ENCODE assay signal across 8 cellular contexts in genomic region chr1:144412491-144413403, GRCh38. TPM values are rescaled to one million over a fixed set of nuclear protein-coding genes. Genes with fewer than 3 reads are reported as not detected.
DNase-seq lines count a peak whose midpoint lies in the region; TF ChIP-seq lines count a peak whose summit lies in the region.
"Not testable (repeated sequence)": the region's sequence is repeated elsewhere in the genome, so short reads cannot be mapped to it uniquely, and the experiment has no call there.

No MANE protein-coding gene starts in this region.

- CTCF ChIA-PET in HEK293 (lab: Yijun Ruan, JAX), result not testable (repeated sequence)

- H3F3A ChIP-seq in neural progenitor cell (ENCODE audit: low read depth), result not testable (repeated sequence)

- not testable (repeated sequence) for H3K36me3 ChIP-seq in GM06990 (ENCODE audit: control insufficient read depth, insufficient read depth, low read length); HEK293 (ENCODE audit: control insufficient read depth in 2 of 2, insufficient read depth in 1 of 2, low read length in 2 of 2); SJSA1; neural progenitor cell

- not testable (repeated sequence) for H3K27me3 ChIP-seq in GM06990 (replicated peaks; ENCODE audit: control insufficient read depth, insufficient read depth, low read length); SJSA1 (replicated peaks); neural progenitor cell

- H3K27me3 Mint-ChIP-seq in neural progenitor cell (ENCODE audit: insufficient read depth, low read depth), result not testable (repeated sequence)

- peak overlapping the region; percentile 40 for H3K4me3 ChIP-seq in GM06990 (replicated peaks; ENCODE audit: low read depth, low read length)
- H3K4me3 ChIP-seq in HEK293 (ENCODE audit: low read depth, low read length), result peak overlapping the region; percentile 35
- H3K4me3 ChIP-seq in SJSA1, result peak overlapping the region; percentile 25
- peak overlapping the region; percentile 68 for H3K4me3 ChIP-seq in neural progenitor cell

- H3K9me3 ChIP-seq in HEK293 (ENCODE audit: control insufficient read depth, insufficient read depth, low read depth, low read length); SJSA1 (replicated peaks); neural progenitor cell (ENCODE audit: low read depth): not testable (repeated sequence)

- peak overlapping the region; percentile 100 for H3K27ac Mint-ChIP-seq in neural progenitor cell

- not testable (repeated sequence) for H4K20me1 ChIP-seq in neural progenitor cell (ENCODE audit: low read depth)

- not testable (repeated sequence) for H3K4me1 ChIP-seq in HEK293 (ENCODE audit: control insufficient read depth, insufficient read depth, low read length); SJSA1 (replicated peaks); neural progenitor cell

- peak overlapping the region; percentile 97 for H3K4me3 Mint-ChIP-seq in neural progenitor cell

- not testable (repeated sequence) for H3K4me1 Mint-ChIP-seq in neural progenitor cell

- not testable (repeated sequence) for H2AFZ ChIP-seq in neural progenitor cell (replicated peaks)

- H3K4me2 ChIP-seq in neural progenitor cell, result peak overlapping the region; percentile 87

- DNase-seq in GM06990 (ENCODE audit: extremely low read depth, insufficient read length) (peak; percentile 83), MV-4-11 (lab: John Stamatoyannopoulos, UW) (peak; percentile 98), SJSA1 (ENCODE audit: low read depth in 1 of 2, low spot score in 2 of 2) (peak; percentile 96 to 97), germinal center (ENCODE audit: low spot score) (peak; percentile 78), neural progenitor cell (ENCODE audit: low spot score) (peak; percentile 91)
- peak; percentile 86 for DNase-seq in activated naive CD4-positive, alpha-beta T cell treated with anti-CD3 and anti-CD28 coated beads, Interleukin-2, amount 50 U/mL, for 16 hours
- peak; percentile 89 for DNase-seq in stimulated activated naive CD4-positive, alpha-beta T cell treated with Interleukin-2 at 50 U/mL for 16 hours (lab: John Stamatoyannopoulos, UW)

- not testable (repeated sequence) for H3K79me2 ChIP-seq in neural progenitor cell (ENCODE audit: low read depth)

- TF ChIP-seq CTCF in GM06990 (IDR thresholded peaks at IDR 0.05; ENCODE audit: insufficient read depth, low read length, poor library complexity, severe bottlenecking); HEK293 (tag by site-specific recombination; IDR thresholded peaks at IDR 0.05); neural progenitor cell (IDR thresholded peaks at IDR 0.05): not testable (repeated sequence)

- peak overlapping the region; percentile 58 for H3K9ac ChIP-seq in neural progenitor cell

- not testable (repeated sequence) for H3K36me3 Mint-ChIP-seq in neural progenitor cell

- H3K9me3 Mint-ChIP-seq in neural progenitor cell, result not testable (repeated sequence)

- H3K27ac ChIP-seq in HEK293 (ENCODE audit: extremely low read depth, low read depth, low read length) (peak overlapping the region; percentile 84), SJSA1 (peak overlapping the region; percentile 82), neural progenitor cell (peak overlapping the region; percentile 80)

- POLR2A ChIA-PET in HEK293 (lab: Yijun Ruan, JAX), result interaction anchor here (0.6 to 1.3 kb wide), 5 partner anchors 133 to 1637 kb away, joined by 3 to 12 read pairs (median 4); no protein-coding TSS in a partner anchor

TF ChIP-seq in HEK293, 187 proteins besides CTCF, POLR2A, EP300 and RAD21 (continues in another document):
- TF ChIP-seq KLF9 (tag by site-specific recombination; IDR thresholded peaks at IDR 0.05; ENCODE audit: low read depth) (peak; percentile 19; the same call in 1 of the 2 replicates), ZXDB (tag by site-specific recombination; IDR thresholded peaks at IDR 0.05) (peak; percentile 92), KLF8 (tag by site-specific recombination; IDR thresholded peaks at IDR 0.05) (peak; percentile 87), ZNF449 (tag by site-specific recombination; IDR thresholded peaks at IDR 0.05) (peak; percentile 48; the same call in 1 of the 2 replicates), GLIS1 (tag by site-specific recombination; IDR thresholded peaks at IDR 0.05) (peak; percentile 53), PATZ1 (tag by site-specific recombination; IDR thresholded peaks at IDR 0.05) (peak; percentile 85), ZNF692 (tag by site-specific recombination; IDR thresholded peaks at IDR 0.05) (peak; percentile 63), MZF1 (tag by site-specific recombination; IDR thresholded peaks at IDR 0.05; ENCODE audit: borderline replicate concordance) (peak; percentile 93), ZFP3 (tag by site-specific recombination; IDR thresholded peaks at IDR 0.05; ENCODE audit: low read depth) (peak; percentile 66), ZNF558 (tag by site-specific recombination; IDR thresholded peaks at IDR 0.05) (peak; percentile 55), ZBTB17 (tag by site-specific recombination; IDR thresholded peaks at IDR 0.05) (peak; percentile 66), TSHZ1 (tag by site-specific recombination; IDR thresholded peaks at IDR 0.05; ENCODE audit: borderline replicate concordance) (peak; percentile 79; the same call in 1 of the 2 replicates), ZIC2 (tag by site-specific recombination; IDR thresholded peaks at IDR 0.05) (peak; percentile 57)

RNA-seq across cellular contexts. Expression of gene PPIAL4E, which starts 39.3 kb away (rescaled TPM):
- total RNA-seq in SJSA1 (2014; rRNA removed; shearing (Covaris generic)), result not detected in 2 replicates
- not detected in 2 replicates for total RNA-seq in neural progenitor cell (ENCODE audit: low replicate concordance)

RNA-seq across cellular contexts. Expression of gene NBPF15, which starts 48.7 kb away (rescaled TPM):
- total RNA-seq in SJSA1 (2014; rRNA removed; shearing (Covaris generic)), result 24.6 and 30.1 TPM in 2 replicates
- 14.6 and 19.5 TPM in 2 replicates for total RNA-seq in neural progenitor cell (ENCODE audit: low replicate concordance)

Comparison
In these comparisons a context has a peak if more than half of its experiments do, and no peak if none do; other contexts are left out.
1. Peak in every context shown above with its lines: DNase-seq, H3K4me3 ChIP-seq and H3K27ac ChIP-seq.